In the genomic region with DNA sequence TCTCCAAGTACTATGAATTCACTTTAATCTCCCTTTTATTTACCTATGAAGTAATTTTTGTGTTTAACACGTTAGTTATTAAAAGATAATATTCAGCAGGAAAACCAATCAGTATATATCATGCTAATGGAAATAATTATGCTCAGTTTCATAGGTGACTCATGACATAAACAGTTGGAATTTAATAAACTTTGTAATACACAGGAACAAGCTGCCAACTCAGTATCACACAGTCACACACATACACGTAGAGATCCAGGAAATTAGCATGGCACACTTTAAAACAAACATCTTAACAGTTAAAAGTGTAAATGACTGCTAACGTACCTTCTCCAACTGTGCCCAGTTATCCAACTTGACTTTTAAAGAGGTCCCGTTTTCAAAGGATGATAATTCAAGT, we compare ENCODE assay signal across 18 cellular contexts. TPM values are rescaled to one million over a fixed set of nuclear protein-coding genes. Genes with fewer than 3 reads are reported as not detected.
DNase-seq lines count a peak whose midpoint lies in the region; ATAC-seq, FAIRE-seq and TF ChIP-seq lines count a peak whose summit lies in the region.
"Had no signal": no experiment of that assay in that cellular context is flagged by ENCODE, and none has a peak within 500 bp of the region (broad histone marks: within the 10 kb centered on the region; RNA-seq: fewer than 3 reads in every experiment).

No MANE protein-coding gene starts in this region.

- no peak overlapping the region for H2BK120ac ChIP-seq in neuronal stem cell (ENCODE audit: low read depth, low read length)

- H2AK5ac ChIP-seq in neuronal stem cell (ENCODE audit: low read depth, low read length), result no peak overlapping the region

- no peak overlapping the region for H3K23ac ChIP-seq in neuronal stem cell (ENCODE audit: low read depth, low read length, poor library complexity)

- DNase-seq in NCI-H510A treated with DMSO at 0.1 percent for 48 hours (lab: John Stamatoyannopoulos, UW), result peak; percentile 12
- DNase-seq in NCI-H510A (lab: John Stamatoyannopoulos, UW), result no peak
- peak; percentile 4 for DNase-seq in adipocyte (ENCODE audit: low read depth)
- peak; percentile 37 for DNase-seq in fibroblast of villous mesenchyme (ENCODE audit: low read depth)
- peak; percentile 18 for DNase-seq in small intestine
- DNase-seq in neuronal stem cell (ENCODE audit: low spot score), result no peak
- no peak for DNase-seq in HK-2 (ENCODE audit: unreplicated experiment)
- DNase-seq: activated CD8-positive, alpha-beta T cell treated with anti-CD3 and anti-CD28 coated beads, Interleukin-2, amount 10 ng/mL, durations not matched to agents 7 days and 5 days; activated effector memory CD4-positive, alpha-beta T cell treated with anti-CD3 and anti-CD28 coated beads, Interleukin-2, amount 50 U/mL, for 16 hours; DND-41; mucosa of descending colon; NCI-H1105 treated with DMSO at 0.1 percent for 48 hours; NCI-H226; pancreas had no signal

- no peak overlapping the region for H3K4ac ChIP-seq in neuronal stem cell (ENCODE audit: low read length)

- H4K91ac ChIP-seq in neuronal stem cell (ENCODE audit: low read depth, low read length, poor library complexity), result no peak overlapping the region

- no peak for ATAC-seq in GM19324 (IDR thresholded peaks at IDR 0.05; ENCODE audit: low FRiP score, unreplicated experiment)
- ATAC-seq: activated CD8-positive, alpha-beta T cell treated with anti-CD3 and anti-CD28 coated beads, Interleukin-2, amount 10 ng/mL, durations not matched to agents 7 days and 5 days; GM12878; mucosa of descending colon; pancreas had no signal

- H3K79me1 ChIP-seq in neuronal stem cell (ENCODE audit: low read depth, low read length), result no peaks in the 10 kb centered on the region

- H2AFZ ChIP-seq in neuronal stem cell (ENCODE audit: low read length), result no peak overlapping the region

- H3K9me3 ChIP-seq in adipocyte (ENCODE audit: control insufficient read depth, low read length) (no peaks in the 10 kb centered on the region), small intestine (ENCODE audit: control insufficient read depth, low read depth) (no peaks in the 10 kb centered on the region), neuronal stem cell (replicated peaks in 1 of 2; ENCODE audit: control insufficient read depth in 2 of 2, insufficient read depth in 1 of 2, low read depth in 1 of 2, low read length in 2 of 2) (no peaks in the 10 kb centered on the region)
- H3K9me3 ChIP-seq: mucosa of descending colon, pancreas had no signal

- peak; percentile 30 for FAIRE-seq in small intestine (lab: Jason Lieb, UNC)
- FAIRE-seq: GM12878, H1, pancreas had no signal

- no peak overlapping the region for H4K8ac ChIP-seq in neuronal stem cell (ENCODE audit: low read depth, low read length)

- no peak overlapping the region for H2BK12ac ChIP-seq in neuronal stem cell (ENCODE audit: low read length)

- H3K4me1 ChIP-seq in adipocyte (ENCODE audit: control insufficient read depth, insufficient read depth, low read length) (peaks cover 24% of the 10 kb centered on the region), small intestine (ENCODE audit: control insufficient read depth in 2 of 2, insufficient read depth in 1 of 2, low read depth in 1 of 2, low read length in 1 of 2) (peaks cover 0 to 2% of the 10 kb centered on the region in 2 donors), neuronal stem cell (ENCODE audit: control insufficient read depth in 2 of 2, insufficient read depth in 1 of 2, low read depth in 1 of 2, low read length in 2 of 2) (no peaks in the 10 kb centered on the region)

- TF ChIP-seq CTCF in fibroblast of villous mesenchyme (IDR thresholded peaks at IDR 0.05; ENCODE audit: insufficient read depth, low read depth, low read length), result no peak

- H3K27me3 ChIP-seq in adipocyte (replicated peaks; ENCODE audit: control insufficient read depth, insufficient read depth, low read length) (no peaks in the 10 kb centered on the region), small intestine (ENCODE audit: control insufficient read depth in 2 of 2, insufficient read depth in 2 of 2, low read length in 2 of 2) (peaks cover 0 to 2% of the 10 kb centered on the region in 2 donors), neuronal stem cell (ENCODE audit: control insufficient read depth in 3 of 3, insufficient read depth in 3 of 3, low read depth in 1 of 3, low read length in 3 of 3) (no peaks in the 10 kb centered on the region)

- H3K27ac ChIP-seq in small intestine (ENCODE audit: low read depth in 1 of 2, low read length in 1 of 2) (no peak overlapping the region), neuronal stem cell (replicated peaks; ENCODE audit: low read length) (no peak overlapping the region)
- H3K27ac ChIP-seq: 22Rv1, pancreas had no signal

- no peak overlapping the region for H3K14ac ChIP-seq in neuronal stem cell (ENCODE audit: low read length)

- no peak overlapping the region for H3K4me2 ChIP-seq in neuronal stem cell (ENCODE audit: insufficient read depth, low read length, poor library complexity, severe bottlenecking)

- no peak overlapping the region for H3K18ac ChIP-seq in neuronal stem cell (ENCODE audit: low read length)

- no peak overlapping the region for H2BK15ac ChIP-seq in neuronal stem cell (ENCODE audit: low read length)

- 10 to 26% (median 17%) methylated on average over 4 of the region's 4 CpGs for WGBS in small intestine, 3 donors
- no CpG with 5 or more reads among the region's 4 CpGs for WGBS in neuronal stem cell (ENCODE audit: extremely low coverage in 2 of 2, insufficient read length in 2 of 2, insufficient replicate concordance in 1 of 2), 2 donors

- H3K36me3 ChIP-seq in adipocyte (ENCODE audit: control insufficient read depth, insufficient read depth, low read length, severe bottlenecking), result no peaks in the 10 kb centered on the region
- H3K36me3 ChIP-seq in small intestine (ENCODE audit: control insufficient read depth in 2 of 2, insufficient read depth in 2 of 2, low read length in 2 of 2), result no peaks in the 10 kb centered on the region
- H3K36me3 ChIP-seq in neuronal stem cell (replicated peaks in 1 of 2; ENCODE audit: control insufficient read depth in 2 of 2, insufficient read depth in 2 of 2, low read length in 2 of 2), result no peaks in the 10 kb centered on the region
- H3K36me3 ChIP-seq: pancreas had no signal

- no peak overlapping the region for H2BK5ac ChIP-seq in neuronal stem cell (ENCODE audit: low read length)

- no peak overlapping the region for H3K4me3 ChIP-seq in adipocyte (ENCODE audit: low read length)
- no peak overlapping the region for H3K4me3 ChIP-seq in fibroblast of villous mesenchyme (ENCODE audit: low read depth, low read length)
- no peak overlapping the region for H3K4me3 ChIP-seq in small intestine (ENCODE audit: low read depth in 1 of 2, low read length in 2 of 2)
- no peak overlapping the region for H3K4me3 ChIP-seq in neuronal stem cell (ENCODE audit: low read length in 2 of 2)
- H3K4me3 ChIP-seq: GM12878, mucosa of descending colon, pancreas had no signal

- H3K9ac ChIP-seq in adipocyte (ENCODE audit: low read length), result peak overlapping the region; percentile 50
- no peak overlapping the region for H3K9ac ChIP-seq in neuronal stem cell (ENCODE audit: low read depth, low read length, poor library complexity)

RNA-seq across cellular contexts. Expression of a gene that starts 2.3 kb away (rescaled TPM):
- total RNA-seq in fibroblast of villous mesenchyme, result 0.97 TPM in 1 of 2 replicates, not detected in the other
- not detected for polyA plus RNA-seq in small intestine
- 0.20 TPM for polyA plus RNA-seq in neuronal stem cell (2013, experiment 1 of 2)
- 0.19 TPM for polyA plus RNA-seq in neuronal stem cell (2013, experiment 2 of 2)
- total RNA-seq: activated CD8-positive, alpha-beta T cell treated with anti-CD3 and anti-CD28 coated beads, Interleukin-2, amount 10 ng/mL, durations not matched to agents 7 days and 5 days; GM12878; H1 had no signal
- polyA plus RNA-seq: GM12878, H1 had no signal

Comparison
In these comparisons a context has a peak if more than half of its experiments do, and no peak if none do; other contexts are left out.
1. DNase-seq: peak in NCI-H510A treated with DMSO at 0.1 percent for 48 hours (single experiment), adipocyte (single experiment), fibroblast of villous mesenchyme (single experiment) and small intestine (single experiment); none in NCI-H510A (single experiment), neuronal stem cell (single experiment) and HK-2 (single experiment).